11 cellular contexts compared by ENCODE assay signal in genomic region chrX:20173305-20173704, GRCh38. TPM values are rescaled to one million over a fixed set of nuclear protein-coding genes. Genes with fewer than 3 reads are reported as not detected.
"Had no signal": no experiment of that assay in that cellular context is flagged by ENCODE, and none has a peak within 500 bp of the region (broad histone marks: within the 10 kb centered on the region; RNA-seq: fewer than 3 reads in every experiment).

No MANE protein-coding gene starts in this region.

- H3K9me3 ChIP-seq: HAP-1 had no signal

- H3K4me3 ChIP-seq: GM23248, HAP-1, K562 had no signal

- ATAC-seq: HCT116, K562 had no signal

- DNase-seq: GM23248, GOT3, H7, HFFc6, IMR-90, KG1 had no signal

- FAIRE-seq: K562 had no signal

- H3K4me1 ChIP-seq: HAP-1 had no signal

- H3K27ac ChIP-seq: GM23248, HL-60 had no signal

RNA-seq across cellular contexts. Expression of gene MAP7D2, which starts 56.6 kb away (rescaled TPM):
- total RNA-seq: HT1080 had no signal
